In genomic region chr11:45802531-45803317, GRCh38 we compare ENCODE assay signal across 14 cellular contexts. TPM values are rescaled to one million over a fixed set of nuclear protein-coding genes. Genes with fewer than 3 reads are reported as not detected.
A peak's percentile ranks its signal among the peaks of the same experiment; 100 is the strongest.
DNase-seq lines count a peak whose midpoint lies in the region; ATAC-seq and TF ChIP-seq lines count a peak whose summit lies in the region.
"Had no signal": no experiment of that assay in that cellular context is flagged by ENCODE, and none has a peak within 500 bp of the region (broad histone marks: within the 10 kb centered on the region; RNA-seq: fewer than 3 reads in every experiment).

No MANE protein-coding gene starts in this region.

- intact Hi-C loops in activated CD4-positive, alpha-beta T cell treated with anti-CD3 and anti-CD28 coated beads for 36 hours (cut with DNase I, micrococcal nuclease) = no loop called here

- no peak for DNase-seq in activated CD4-positive, alpha-beta T cell treated with anti-CD3 and anti-CD28 coated beads for 36 hours
- DNase-seq in activated CD4-positive, alpha-beta T cell treated with anti-CD3 and anti-CD28 coated beads for 4 hours = no peak
- DNase-seq in T-cell = no peak
- DNase-seq in immature natural killer cell = no peak
- no peak for DNase-seq in progenitor cell of endocrine pancreas (ENCODE audit: low spot score, unreplicated experiment)
- no peak for DNase-seq in cerebellar nuclear complex (lab: John Stamatoyannopoulos, UW)
- DNase-seq in T-helper 9 cell = no peak
- DNase-seq: activated CD8-positive, alpha-beta T cell treated with anti-CD3 and anti-CD28 coated beads, Interleukin-2, amount 10 ng/mL, durations not matched to agents 7 days and 5 days; gastrocnemius medialis; NCI-H1105; SHP77 treated with DMSO at 0.1 percent for 48 hours had no signal

- H3K4me3 Mint-ChIP-seq in activated CD4-positive, alpha-beta T cell treated with anti-CD3 and anti-CD28 coated beads for 36 hours = peak overlapping the region; percentile 15
- H3K4me3 Mint-ChIP-seq in T-cell (peak overlapping the region; percentile 46 to 92 (median 68)), immature natural killer cell (peak overlapping the region; percentile 51 to 70 (median 59)), progenitor cell of endocrine pancreas (ENCODE audit: low read depth) (peak overlapping the region; percentile 44)

- no peak for TF ChIP-seq CTCF in progenitor cell of endocrine pancreas (IDR thresholded peaks at IDR 0.05; ENCODE audit: unreplicated experiment)

- no peaks in the 10 kb centered on the region for H3K9me3 Mint-ChIP-seq in activated CD4-positive, alpha-beta T cell treated with anti-CD3 and anti-CD28 coated beads for 36 hours (ENCODE audit: low read depth)
- H3K9me3 Mint-ChIP-seq in T-cell (no peaks in the 10 kb centered on the region), immature natural killer cell (no peaks in the 10 kb centered on the region), progenitor cell of endocrine pancreas (ENCODE audit: low read depth) (no peaks in the 10 kb centered on the region)

- ATAC-seq in activated CD4-positive, alpha-beta T cell treated with anti-CD3 and anti-CD28 coated beads for 36 hours = no peak
- ATAC-seq in T-cell (replicated peaks in 1 of 4) = no peak
- ATAC-seq in SK-N-SH treated with all-trans-retinoic acid at 6 μM for 48 hours = no peak
- ATAC-seq: activated CD8-positive, alpha-beta T cell treated with anti-CD3 and anti-CD28 coated beads, Interleukin-2, amount 10 ng/mL, durations not matched to agents 7 days and 5 days; gastrocnemius medialis; GM12878; HCT116 had no signal

- H3K27ac Mint-ChIP-seq in activated CD4-positive, alpha-beta T cell treated with anti-CD3 and anti-CD28 coated beads for 36 hours = no peak overlapping the region
- peak overlapping the region; percentile 71 to 79 for H3K27ac Mint-ChIP-seq in T-cell
- H3K27ac Mint-ChIP-seq in immature natural killer cell = peak overlapping the region in 3 of 6 donors; percentile 13 to 75 (median 40)
- no peak overlapping the region for H3K27ac Mint-ChIP-seq in progenitor cell of endocrine pancreas

- POLR2A ChIA-PET in activated CD4-positive, alpha-beta T cell treated with anti-CD3 and anti-CD28 coated beads for 36 hours (lab: Charles Lee) = no interaction called here
- POLR2A ChIA-PET in T-cell (lab: Charles Lee) = interaction anchor here in 1 of 2 donors (0.5 kb wide), 1 partner anchor 46 kb away, joined by 4 read pairs; no protein-coding TSS in a partner anchor

- peaks cover 3% of the 10 kb centered on the region for H3K36me3 Mint-ChIP-seq in activated CD4-positive, alpha-beta T cell treated with anti-CD3 and anti-CD28 coated beads for 36 hours (ENCODE audit: low read depth)
- H3K36me3 Mint-ChIP-seq in T-cell = no peaks in the 10 kb centered on the region
- no peaks in the 10 kb centered on the region for H3K36me3 Mint-ChIP-seq in immature natural killer cell
- H3K36me3 Mint-ChIP-seq in progenitor cell of endocrine pancreas (ENCODE audit: insufficient read depth) = no peaks in the 10 kb centered on the region

- CTCF ChIA-PET in activated CD4-positive, alpha-beta T cell treated with anti-CD3 and anti-CD28 coated beads for 36 hours (lab: Charles Lee) = interaction anchor here (2.4 kb wide), 1 partner anchor 31 kb away, joined by 10 read pairs; no protein-coding TSS in a partner anchor
- CTCF ChIA-PET in T-cell (lab: Charles Lee) = interaction anchor here (1.0 to 1.5 kb wide), 2 partner anchors 31 kb away, joined by 3 to 5 read pairs; no protein-coding TSS in a partner anchor

- H3K27me3 Mint-ChIP-seq in activated CD4-positive, alpha-beta T cell treated with anti-CD3 and anti-CD28 coated beads for 36 hours = no peaks in the 10 kb centered on the region
- H3K27me3 Mint-ChIP-seq in T-cell = no peaks in the 10 kb centered on the region
- peaks cover 5 to 6% (median 5%) of the 10 kb centered on the region in 3 donors for H3K27me3 Mint-ChIP-seq in immature natural killer cell (ENCODE audit: low read depth in 3 of 3)
- peaks cover 25% of the 10 kb centered on the region for H3K27me3 Mint-ChIP-seq in progenitor cell of endocrine pancreas

- peaks cover 22% of the 10 kb centered on the region for H3K4me1 Mint-ChIP-seq in activated CD4-positive, alpha-beta T cell treated with anti-CD3 and anti-CD28 coated beads for 36 hours
- H3K4me1 Mint-ChIP-seq in T-cell = peaks cover 20 to 29% (median 21%) of the 10 kb centered on the region in 3 donors
- peaks cover 21 to 27% of the 10 kb centered on the region in 2 donors for H3K4me1 Mint-ChIP-seq in immature natural killer cell
- H3K4me1 Mint-ChIP-seq in progenitor cell of endocrine pancreas (ENCODE audit: low read depth) = peaks cover 13% of the 10 kb centered on the region

TF ChIP-seq in SK-N-SH treated with all-trans-retinoic acid at 6 μM for 48 hours, 23 proteins besides CTCF, POLR2A, EP300 and RAD21 (continues in another document):
- TF ChIP-seq TCF4 (CRISPR knock-in tag; IDR thresholded peaks at IDR 0.05; ENCODE audit: borderline replicate concordance) (no peak), ZFP30 (CRISPR knock-in tag; IDR thresholded peaks at IDR 0.05) (no peak), ZNF565 (CRISPR knock-in tag; conservative IDR thresholded peaks at IDR 0.05; ENCODE audit: low read depth) (no peak), OSR1 (CRISPR knock-in tag; IDR thresholded peaks at IDR 0.05) (no peak), SNAI2 (CRISPR knock-in tag; IDR thresholded peaks at IDR 0.05) (no peak), GLIS3 (CRISPR knock-in tag; IDR thresholded peaks at IDR 0.05) (no peak), ZNF8 (CRISPR knock-in tag; IDR thresholded peaks at IDR 0.05) (no peak), CSDC2 (CRISPR knock-in tag; IDR thresholded peaks at IDR 0.05) (no peak), CSRNP3 (CRISPR knock-in tag; IDR thresholded peaks at IDR 0.05) (no peak), POU6F1 (CRISPR knock-in tag; IDR thresholded peaks at IDR 0.05; ENCODE audit: borderline replicate concordance, low read depth) (no peak), CREB5 (CRISPR knock-in tag; IDR thresholded peaks at IDR 0.05; ENCODE audit: low read depth) (no peak), ARNTL (CRISPR knock-in tag; IDR thresholded peaks at IDR 0.05; ENCODE audit: borderline replicate concordance, low read depth) (no peak)

RNA-seq across cellular contexts. Expression of gene SLC35C1, which starts 2.2 kb away (rescaled TPM):
- total RNA-seq in activated CD4-positive, alpha-beta T cell treated with anti-CD3 and anti-CD28 coated beads for 36 hours = 1 to 10 TPM; 9.6 to 9.8 TPM
- total RNA-seq in T-cell (10 to 100 TPM in 4 of 5 donors, 1 to 10 TPM in 1; 8.3 to 27.0 (median 23.9) TPM), progenitor cell of endocrine pancreas (12.8 and 14.0 TPM in 2 replicates)
- polyA plus RNA-seq in immature natural killer cell = 10 to 100 TPM in 1 of 3 donors, 1 to 10 TPM in 2; 6.4 to 11.9 (median 7.6) TPM

RNA-seq across cellular contexts. Expression of gene CRY2, which starts 44.6 kb away (rescaled TPM):
- total RNA-seq in activated CD4-positive, alpha-beta T cell treated with anti-CD3 and anti-CD28 coated beads for 36 hours = 10 to 100 TPM; 13.1 to 14.1 TPM
- total RNA-seq in T-cell (100 to 1,000 TPM in 2 of 5 donors, 10 to 100 TPM in 3; 54.0 to 198 (median 63.5) TPM), progenitor cell of endocrine pancreas (34.1 and 34.8 TPM in 2 replicates)
- 10 to 100 TPM; 16.5 to 32.7 (median 20.8) TPM for polyA plus RNA-seq in immature natural killer cell

Comparison
In these comparisons a context has a peak if more than half of its experiments do, and no peak if none do; other contexts are left out.
1. H3K27ac Mint-ChIP-seq: peak in T-cell (2 of 2); none in activated CD4-positive, alpha-beta T cell treated with anti-CD3 and anti-CD28 coated beads for 36 hours (single experiment) and progenitor cell of endocrine pancreas (single experiment).
2. H3K4me3 Mint-ChIP-seq: peak in every context shown above with its lines; median percentile 68 in T-cell; 59 in immature natural killer cell; 44 in progenitor cell of endocrine pancreas; 15 in activated CD4-positive, alpha-beta T cell treated with anti-CD3 and anti-CD28 coated beads for 36 hours.